14 cellular contexts compared by ENCODE assay signal in genomic region chr18:70182548-70182947, GRCh38.
"Had no signal": no experiment of that assay in that cellular context is flagged by ENCODE, and none has a peak within 500 bp of the region (broad histone marks: within the 10 kb centered on the region; RNA-seq: fewer than 3 reads in every experiment).

No MANE protein-coding gene starts in this region.

- H3K27ac ChIP-seq: foreskin keratinocyte, right atrium auricular region, suprapubic skin had no signal

- H3K4me3 ChIP-seq: right atrium auricular region, smooth muscle cell, suprapubic skin had no signal

- H3K4me1 ChIP-seq: suprapubic skin had no signal

- DNase-seq: activated CD4-positive, alpha-beta T cell treated with anti-CD3 and anti-CD28 coated beads for 4 hours; activated CD8-positive, alpha-beta memory T cell treated with anti-CD3 and anti-CD28 coated beads, Interleukin-2, amount 50 U/mL, for 4 hours; activated CD8-positive, alpha-beta T cell treated with anti-CD3 and anti-CD28 coated beads, Interleukin-2, amount 10 ng/mL, durations not matched to agents 7 days and 5 days; activated effector memory CD4-positive, alpha-beta T cell treated with anti-CD3 and anti-CD28 coated beads, Interleukin-2, amount 50 U/mL, for 16 hours; activated T-cell treated with anti-CD3 and anti-CD28 coated beads, Interleukin-2, amount 50 U/mL, for 48 hours; effector CD8-positive, alpha-beta T cell; foreskin keratinocyte; head of caudate nucleus; occipital lobe; T-helper 2 cell had no signal

- H3K9me3 ChIP-seq: right atrium auricular region, suprapubic skin had no signal

- ATAC-seq: activated CD8-positive, alpha-beta T cell treated with anti-CD3 and anti-CD28 coated beads, Interleukin-2, amount 10 ng/mL, durations not matched to agents 7 days and 5 days; foreskin keratinocyte; WTC11 had no signal

- H3K4me2 ChIP-seq: smooth muscle cell had no signal

- H3K27me3 ChIP-seq: foreskin keratinocyte, right atrium auricular region, suprapubic skin had no signal
